13 cellular contexts compared by ENCODE assay signal in genomic region chr3:129658156-129658843, GRCh38. TPM values are rescaled to one million over a fixed set of nuclear protein-coding genes. Genes with fewer than 3 reads are reported as not detected.
A peak's percentile ranks its signal among the peaks of the same experiment; 100 is the strongest.
DNase-seq lines count a peak whose midpoint lies in the region; ATAC-seq, FAIRE-seq and TF ChIP-seq lines count a peak whose summit lies in the region.
"Had no signal": no experiment of that assay in that cellular context is flagged by ENCODE, and none has a peak within 500 bp of the region (broad histone marks: within the 10 kb centered on the region; RNA-seq: fewer than 3 reads in every experiment).

No MANE protein-coding gene starts in this region.

- no peak overlapping the region for H3K4me3 ChIP-seq in HUES48 (ENCODE audit: low read depth, low read length)
- no peak overlapping the region for H3K4me3 ChIP-seq in keratinocyte (ENCODE audit: control insufficient read depth in 2 of 3, extremely low read depth in 1 of 3, insufficient read depth in 2 of 3, low read depth in 1 of 3, low read length in 3 of 3)
- H3K4me3 ChIP-seq: SJCRH30, spleen had no signal

- peak overlapping the region; percentile 18 for H3K27ac ChIP-seq in HUES48 (ENCODE audit: low read depth, low read length)
- peak overlapping the region; percentile 62 for H3K27ac ChIP-seq in keratinocyte (ENCODE audit: control insufficient read depth, insufficient read depth, low read length)
- H3K27ac ChIP-seq: SJCRH30 had no signal

- H3K36me3 ChIP-seq in HUES48 (ENCODE audit: control insufficient read depth, insufficient read depth, low read length): peaks cover 10% of the 10 kb centered on the region; the same call in 1 of the 2 replicates
- peaks cover 8 to 9% of the 10 kb centered on the region in 2 experiments for H3K36me3 ChIP-seq in keratinocyte (ENCODE audit: control insufficient read depth in 2 of 2, extremely low read depth in 1 of 2, insufficient read depth in 2 of 2, low read length in 2 of 2)

- no peak for ATAC-seq in stimulated activated naive B cell treated with anti-CD40 and anti-IgM and Interleukin-4, amounts not matched to agents 10 μg/mL and 1 μg/mL and 100 μg/mL, for 72 hours (replicated peaks)
- ATAC-seq in HG02938 (IDR thresholded peaks at IDR 0.05; ENCODE audit: unreplicated experiment): no peak

- peak overlapping the region; percentile 38 for H3K27ac Mint-ChIP-seq in stimulated activated naive B cell treated with anti-CD40 and anti-IgM and Interleukin-4, amounts not matched to agents 10 μg/mL and 1 μg/mL and 100 μg/mL, for 72 hours

- no peak overlapping the region for H2AFZ ChIP-seq in keratinocyte (ENCODE audit: control insufficient read depth, low read length)

- H3K79me2 ChIP-seq in keratinocyte (ENCODE audit: control insufficient read depth, insufficient read depth, low read length): peaks cover 79% of the 10 kb centered on the region

- H3K4me1 ChIP-seq in HUES48 (ENCODE audit: control insufficient read depth, insufficient read depth, low read length) (peaks cover 24% of the 10 kb centered on the region), keratinocyte (ENCODE audit: control insufficient read depth, extremely low read depth, insufficient read depth, low read length) (peaks cover 43% of the 10 kb centered on the region)

- no peak overlapping the region for H3K9ac ChIP-seq in HUES48 (ENCODE audit: low read depth, low read length)
- H3K9ac ChIP-seq in keratinocyte (ENCODE audit: control insufficient read depth, extremely low read depth, insufficient read depth, low read length): no peak overlapping the region

- peak; percentile 87 for DNase-seq in SK-MEL-5 (ENCODE audit: low read depth, low spot score)
- no peak for DNase-seq in keratinocyte (ENCODE audit: low read depth, low spot score)
- no peak for DNase-seq in stimulated activated naive B cell treated with anti-CD40 and anti-IgM and Interleukin-4, amounts not matched to agents 10 μg/mL and 1 μg/mL and 100 μg/mL, for 72 hours
- DNase-seq in T-helper 1 cell: no peak
- DNase-seq in activated gamma-delta T cell (lab: John Stamatoyannopoulos, UW): no peak
- DNase-seq: activated effector memory CD4-positive, alpha-beta T cell treated with anti-CD3 and anti-CD28 coated beads, Interleukin-2, amount 50 U/mL, for 16 hours; NCI-H446; SJCRH30; spleen; stimulated activated CD8-positive, alpha-beta memory T cell treated with anti-CD3 and anti-CD28 coated beads, Interleukin-4, amount 100 ng/mL, for 48 hours had no signal

- H3K27me3 ChIP-seq in HUES48 (ENCODE audit: control insufficient read depth, insufficient read depth, low read length) (no peaks in the 10 kb centered on the region), keratinocyte (ENCODE audit: control insufficient read depth, extremely low read depth, insufficient read depth, low read length) (no peaks in the 10 kb centered on the region)
- H3K27me3 ChIP-seq: SJCRH30, spleen had no signal

- no peak overlapping the region for H3K4me3 Mint-ChIP-seq in stimulated activated naive B cell treated with anti-CD40 and anti-IgM and Interleukin-4, amounts not matched to agents 10 μg/mL and 1 μg/mL and 100 μg/mL, for 72 hours

- FAIRE-seq in keratinocyte (lab: Jason Lieb, UNC): no peak
- FAIRE-seq: colon had no signal

- no peak for TF ChIP-seq CTCF in keratinocyte (optimal IDR thresholded peaks at IDR 0.05 in 1 of 3, IDR thresholded peaks at IDR 0.05 in 1 of 3, conservative IDR thresholded peaks at IDR 0.05 in 1 of 3; ENCODE audit: extremely low read depth in 1 of 3, insufficient read depth in 2 of 3, low read length in 3 of 3)

- no peaks in the 10 kb centered on the region for H3K9me1 ChIP-seq in keratinocyte (ENCODE audit: control insufficient read depth, extremely low read depth, insufficient read depth, low read length)

- no peaks in the 10 kb centered on the region for H3K27me3 Mint-ChIP-seq in stimulated activated naive B cell treated with anti-CD40 and anti-IgM and Interleukin-4, amounts not matched to agents 10 μg/mL and 1 μg/mL and 100 μg/mL, for 72 hours

- in situ Hi-C loops in SK-MEL-5 (cut with HindIII; ENCODE audit: low pct_unique_long_range_greater_than_20kb, low sequenced_read_pairs): no loop called here

- peak overlapping the region; percentile 28 for H3K4me2 ChIP-seq in keratinocyte (ENCODE audit: control insufficient read depth, extremely low read depth, insufficient read depth, low read depth, low read length)

- H3K36me3 Mint-ChIP-seq in stimulated activated naive B cell treated with anti-CD40 and anti-IgM and Interleukin-4, amounts not matched to agents 10 μg/mL and 1 μg/mL and 100 μg/mL, for 72 hours: peaks cover 4 to 9% of the 10 kb centered on the region in 2 donors

- no peaks in the 10 kb centered on the region for H3K9me3 Mint-ChIP-seq in stimulated activated naive B cell treated with anti-CD40 and anti-IgM and Interleukin-4, amounts not matched to agents 10 μg/mL and 1 μg/mL and 100 μg/mL, for 72 hours

- H4K20me1 ChIP-seq in keratinocyte (ENCODE audit: control insufficient read depth, extremely low read depth, insufficient read depth, low read length): no peaks in the 10 kb centered on the region

- no peaks in the 10 kb centered on the region for H3K9me3 ChIP-seq in HUES48 (ENCODE audit: control insufficient read depth, insufficient read depth, low read length)
- no peaks in the 10 kb centered on the region for H3K9me3 ChIP-seq in keratinocyte (ENCODE audit: control insufficient read depth, low read depth, low read length)
- H3K9me3 ChIP-seq: SJCRH30, spleen had no signal

- dilution Hi-C loops in keratinocyte (cut with MboI; ENCODE audit: extremely low pct_ligation_motif_present, low sequenced_read_pairs): no loop called here

- peaks cover 6 to 15% of the 10 kb centered on the region in 2 donors for H3K4me1 Mint-ChIP-seq in stimulated activated naive B cell treated with anti-CD40 and anti-IgM and Interleukin-4, amounts not matched to agents 10 μg/mL and 1 μg/mL and 100 μg/mL, for 72 hours

RNA-seq across cellular contexts. Expression of gene PLXND1, which starts 51.8 kb away (rescaled TPM):
- 17.6 and 21.8 TPM in 2 replicates for total RNA-seq in SK-MEL-5 (2014; rRNA removed; shearing (Covaris generic))
- polyA plus RNA-seq in SK-MEL-5 (2015; cell fraction: cytosol; rRNA removed): 35.7 and 43.2 TPM in 2 replicates
- polyA plus RNA-seq in SK-MEL-5 (2015; cell fraction: nucleus; rRNA removed): 63.1 and 64.5 TPM in 2 replicates
- 0.09 to 0.36 TPM (median 0.25 TPM) in 3 replicates for polyA plus RNA-seq in keratinocyte
- polyA plus RNA-seq in keratinocyte (2011; ENCODE audit: low read depth): 0.81 TPM
- 0.09 and 0.27 TPM in 2 replicates for polyA plus RNA-seq in keratinocyte (2011; cell fraction: cytosol; rRNA removed)
- 0.61 and 0.93 TPM in 2 replicates for polyA plus RNA-seq in keratinocyte (2011; cell fraction: nucleus; rRNA removed)
- polyA plus RNA-seq in keratinocyte (2012; ENCODE audit: low replicate concordance): 0.36 and 1.3 TPM in 2 replicates
- polyA minus RNA-seq in keratinocyte: 0.10 to 0.92 TPM (median 0.59 TPM) in 3 replicates
- polyA minus RNA-seq in keratinocyte (2011; cell fraction: cytosol; rRNA and poly(A)+ RNA removed): not detected
- polyA minus RNA-seq in keratinocyte (2011; cell fraction: nucleus; rRNA and poly(A)+ RNA removed): 1.8 and 1.9 TPM in 2 replicates
